8 cellular contexts compared by ENCODE assay signal in the genomic region with DNA sequence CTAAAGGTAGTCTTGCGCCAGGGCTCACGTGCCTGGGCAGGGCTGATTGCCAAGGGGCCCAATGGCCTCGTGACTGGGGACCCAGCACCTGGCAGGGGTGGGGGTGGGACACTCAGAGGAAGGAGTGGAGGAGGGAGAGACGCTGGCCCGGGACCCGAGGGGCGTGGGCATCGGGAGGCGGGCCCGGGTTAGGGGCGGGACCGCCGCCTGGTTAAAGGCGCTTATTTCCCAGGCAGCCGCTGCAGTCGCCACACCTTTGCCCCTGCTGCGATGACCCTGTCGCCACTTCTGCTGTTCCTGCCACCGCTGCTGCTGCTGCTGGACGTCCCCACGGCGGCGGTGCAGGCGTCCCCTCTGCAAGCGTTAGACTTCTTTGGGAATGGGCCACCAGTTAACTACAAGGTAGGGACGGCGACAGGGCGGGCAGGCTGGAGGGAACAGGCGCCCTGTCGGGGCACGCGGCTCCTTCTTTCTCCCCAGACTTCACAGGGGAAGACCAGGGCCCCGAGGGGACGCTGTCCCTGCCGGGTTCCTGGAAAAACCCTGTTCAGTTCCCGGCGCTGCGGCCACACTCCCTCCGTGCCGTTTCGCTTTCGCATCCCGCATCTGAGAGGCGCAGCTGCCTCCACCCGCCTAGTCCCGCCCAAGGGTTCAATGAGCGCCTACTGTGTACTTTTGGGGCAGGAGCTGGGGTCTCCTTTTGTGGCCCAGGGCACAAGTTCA. TPM values are rescaled to one million over a fixed set of nuclear protein-coding genes. Genes with fewer than 3 reads are reported as not detected.
DNase-seq lines count a peak whose midpoint lies in the region; ATAC-seq lines count a peak whose summit lies in the region.

Gene IFI30 (plus strand): TSS at position 242 of the 723 bp plus-strand sequence. CDS start 29 bp downstream, at position 271.

- H3K4me3 Mint-ChIP-seq in stimulated activated naive CD8-positive, alpha-beta T cell treated with anti-CD3 and anti-CD28 coated beads, Interleukin-15, amount 100 ng/mL, for 72 hours = peak within 1 kb of the TSS; percentile 89 to 92

- peak; percentile 46 for ATAC-seq in HG02610 (IDR thresholded peaks at IDR 0.05; ENCODE audit: unreplicated experiment)
- ATAC-seq in stimulated activated naive CD8-positive, alpha-beta T cell treated with anti-CD3 and anti-CD28 coated beads, Interleukin-15, amount 100 ng/mL, for 72 hours = peak; percentile 83

- H3K9me3 Mint-ChIP-seq in stimulated activated naive CD8-positive, alpha-beta T cell treated with anti-CD3 and anti-CD28 coated beads, Interleukin-15, amount 100 ng/mL, for 72 hours = no peaks in the 10 kb centered on the region

- H3K4me1 Mint-ChIP-seq in stimulated activated naive CD8-positive, alpha-beta T cell treated with anti-CD3 and anti-CD28 coated beads, Interleukin-15, amount 100 ng/mL, for 72 hours = peaks cover 36% of the 10 kb centered on the region

- H3K27me3 Mint-ChIP-seq in stimulated activated naive CD8-positive, alpha-beta T cell treated with anti-CD3 and anti-CD28 coated beads, Interleukin-15, amount 100 ng/mL, for 72 hours = no peaks in the 10 kb centered on the region

- peak; percentile 53 to 67 (median 65) for DNase-seq in NCI-H1417 (lab: John Stamatoyannopoulos, UW)
- no peak for DNase-seq in NCI-H1417 treated with DMSO at 0.1 percent for 48 hours (lab: John Stamatoyannopoulos, UW)
- peak; percentile 47 for DNase-seq in NCI-H2107 (lab: John Stamatoyannopoulos, UW)
- peak; percentile 56 for DNase-seq in activated CD4-positive, alpha-beta T cell treated with anti-CD3 and anti-CD28 coated beads for 4 hours
- peak; percentile 40 for DNase-seq in effector CD8-positive, alpha-beta T cell (lab: John Stamatoyannopoulos, UW)
- peak; percentile 94 for DNase-seq in mesenteric fat pad (ENCODE audit: low spot score)
- peak; percentile 44 to 62 for DNase-seq in stimulated activated naive CD8-positive, alpha-beta T cell treated with anti-CD3 and anti-CD28 coated beads, Interleukin-15, amount 100 ng/mL, for 72 hours

- H3K27ac Mint-ChIP-seq in stimulated activated naive CD8-positive, alpha-beta T cell treated with anti-CD3 and anti-CD28 coated beads, Interleukin-15, amount 100 ng/mL, for 72 hours = peak within 1 kb of the TSS; percentile 87 to 90

RNA-seq across cellular contexts. Expression of gene IFI30, which starts in this region (rescaled TPM):
- total RNA-seq in mesenteric fat pad = 236 TPM
